2 cellular contexts compared by ENCODE assay signal in genomic region chr2:170224692-170225091, GRCh38.
TF ChIP-seq lines count a peak whose summit lies in the region.

No MANE protein-coding gene starts in this region.

TF ChIP-seq in IMR-90, 13 proteins besides CTCF, POLR2A, EP300 and RAD21 (continued from another document):
- TF ChIP-seq ELK1 (IDR thresholded peaks at IDR 0.05; ENCODE audit: borderline replicate concordance, low read depth, low read length) (no peak), MAFK (IDR thresholded peaks at IDR 0.05; ENCODE audit: low read depth, low read length) (no peak)

TF ChIP-seq in SK-N-SH treated with all-trans-retinoic acid at 6 μM for 48 hours, 23 proteins besides CTCF, POLR2A, EP300 and RAD21 (continued from another document):
- TF ChIP-seq TSHZ2 (CRISPR knock-in tag; IDR thresholded peaks at IDR 0.05) (peak; percentile 32; the same call in 1 of the 2 replicates), SNAI2 (CRISPR knock-in tag; IDR thresholded peaks at IDR 0.05) (no peak), TCF4 (CRISPR knock-in tag; IDR thresholded peaks at IDR 0.05; ENCODE audit: borderline replicate concordance) (peak; percentile 77)
